14 cellular contexts compared by ENCODE assay signal in the genomic region with DNA sequence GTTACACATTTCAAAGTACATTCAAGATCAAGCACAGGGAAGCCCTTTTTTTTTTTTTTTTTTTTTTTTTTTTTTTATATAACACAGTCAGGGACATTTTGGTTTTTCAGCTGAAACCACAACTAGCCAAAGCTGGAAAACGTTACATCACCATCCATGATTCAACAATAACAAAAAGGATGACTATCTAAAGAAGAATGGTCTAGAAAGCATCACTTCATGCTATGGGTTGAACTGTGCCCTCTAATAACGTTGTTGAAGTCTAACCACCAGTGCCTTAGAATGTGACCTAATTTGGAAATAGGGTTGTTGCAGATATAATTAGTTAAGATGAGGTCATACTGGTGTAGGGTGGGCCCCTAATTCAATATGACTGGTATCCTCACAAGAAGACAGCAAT. TPM values are rescaled to one million over a fixed set of nuclear protein-coding genes. Genes with fewer than 3 reads are reported as not detected.
DNase-seq lines count a peak whose midpoint lies in the region; ATAC-seq, FAIRE-seq and TF ChIP-seq lines count a peak whose summit lies in the region.
"Had no signal": no experiment of that assay in that cellular context is flagged by ENCODE, and none has a peak within 500 bp of the region (broad histone marks: within the 10 kb centered on the region; RNA-seq: fewer than 3 reads in every experiment).

No MANE protein-coding gene starts in this region.

- peaks cover 13% of the 10 kb centered on the region for H3K4me1 Mint-ChIP-seq in activated naive CD8-positive, alpha-beta T cell treated with anti-CD3 and anti-CD28 coated beads for 36 hours
- no peaks in the 10 kb centered on the region for H3K4me1 Mint-ChIP-seq in Calu3 (ENCODE audit: low read depth, unreplicated experiment)
- H3K4me1 Mint-ChIP-seq: mesothelial cell of epicardium had no signal

- peak overlapping the region; percentile 13 for H3K27ac Mint-ChIP-seq in activated naive CD8-positive, alpha-beta T cell treated with anti-CD3 and anti-CD28 coated beads for 36 hours
- H3K27ac Mint-ChIP-seq in Calu3 (ENCODE audit: unreplicated experiment): no peak overlapping the region
- H3K27ac Mint-ChIP-seq: mesothelial cell of epicardium had no signal

- DNase-seq in ACHN (peak; percentile 40), H54 (ENCODE audit: insufficient read length, low spot score) (peak; percentile 3), foreskin melanocyte (peak; percentile 40), Calu3 (no peak), left ventricle myocardium superior (no peak)
- no peak for DNase-seq in activated naive CD8-positive, alpha-beta T cell treated with anti-CD3 and anti-CD28 coated beads for 36 hours
- DNase-seq: NCI-H146; stimulated activated CD8-positive, alpha-beta memory T cell treated with anti-CD3 and anti-CD28 coated beads, Interleukin-4, amount 100 ng/mL, for 48 hours had no signal

- H3K27me3 Mint-ChIP-seq in activated naive CD8-positive, alpha-beta T cell treated with anti-CD3 and anti-CD28 coated beads for 36 hours: no peaks in the 10 kb centered on the region
- no peaks in the 10 kb centered on the region for H3K27me3 Mint-ChIP-seq in Calu3 (ENCODE audit: unreplicated experiment)

- in situ Hi-C loops in ACHN (cut with HindIII; ENCODE audit: low pct_ligation_motif_present, low pct_unique_long_range_greater_than_20kb, low sequenced_read_pairs): no loop called here

- H3K4me3 Mint-ChIP-seq in activated naive CD8-positive, alpha-beta T cell treated with anti-CD3 and anti-CD28 coated beads for 36 hours: no peak overlapping the region
- no peak overlapping the region for H3K4me3 Mint-ChIP-seq in Calu3 (ENCODE audit: low read depth, unreplicated experiment)
- H3K4me3 Mint-ChIP-seq: mesothelial cell of epicardium had no signal

- TF ChIP-seq CTCF in Calu3 (IDR thresholded peaks at IDR 0.05; ENCODE audit: unreplicated experiment): no peak

- no TSS peak for BruUV-seq in Calu3 (replicated peaks; lab: Mats Ljungman, UMichigan)

- peak; percentile 77 for FAIRE-seq in H54 (lab: Jason Lieb, UNC)
- FAIRE-seq: GM18507 had no signal

- intact Hi-C loops in Calu3 (cut with micrococcal nuclease; ENCODE audit: unreplicated experiment) (no loop called here), left ventricle myocardium superior (cut with micrococcal nuclease) (no loop called here)

- ATAC-seq in GM21360 (IDR thresholded peaks at IDR 0.05; ENCODE audit: unreplicated experiment) (no peak), GM19035 (IDR thresholded peaks at IDR 0.05; ENCODE audit: unreplicated experiment) (no peak), left ventricle myocardium superior (no peak)
- ATAC-seq: gastroesophageal sphincter, sciatic nerve had no signal

- H3K36me3 Mint-ChIP-seq in activated naive CD8-positive, alpha-beta T cell treated with anti-CD3 and anti-CD28 coated beads for 36 hours: peaks cover 44% of the 10 kb centered on the region
- peaks cover 5% of the 10 kb centered on the region for H3K36me3 Mint-ChIP-seq in Calu3 (ENCODE audit: insufficient read depth, unreplicated experiment)

- peaks cover 8% of the 10 kb centered on the region for H3K9me3 Mint-ChIP-seq in activated naive CD8-positive, alpha-beta T cell treated with anti-CD3 and anti-CD28 coated beads for 36 hours
- H3K9me3 Mint-ChIP-seq in Calu3 (ENCODE audit: low read depth, unreplicated experiment): peaks cover 6% of the 10 kb centered on the region

- CTCF ChIA-PET in Calu3 (lab: Charles Lee): no interaction called here

- no peak for TF ChIP-seq POLR2A in H54 (IDR thresholded peaks at IDR 0.05; ENCODE audit: low read depth, low read length)

RNA-seq across cellular contexts. Expression of gene MTMR2, which starts 46.6 kb away (rescaled TPM):
- 10 to 100 TPM; 48.0 to 51.7 TPM for total RNA-seq in activated naive CD8-positive, alpha-beta T cell treated with anti-CD3 and anti-CD28 coated beads for 36 hours
- total RNA-seq in Calu3 (2022) (16.6 and 17.4 TPM in 2 replicates), left ventricle myocardium superior (17.3 TPM)

Comparison
In these comparisons a context has a peak if more than half of its experiments do, and no peak if none do; other contexts are left out.
1. DNase-seq: peak in ACHN (single experiment), H54 (single experiment) and foreskin melanocyte (single experiment); none in activated naive CD8-positive, alpha-beta T cell treated with anti-CD3 and anti-CD28 coated beads for 36 hours (single experiment), Calu3 (single experiment) and left ventricle myocardium superior (single experiment).